In the genomic region with DNA sequence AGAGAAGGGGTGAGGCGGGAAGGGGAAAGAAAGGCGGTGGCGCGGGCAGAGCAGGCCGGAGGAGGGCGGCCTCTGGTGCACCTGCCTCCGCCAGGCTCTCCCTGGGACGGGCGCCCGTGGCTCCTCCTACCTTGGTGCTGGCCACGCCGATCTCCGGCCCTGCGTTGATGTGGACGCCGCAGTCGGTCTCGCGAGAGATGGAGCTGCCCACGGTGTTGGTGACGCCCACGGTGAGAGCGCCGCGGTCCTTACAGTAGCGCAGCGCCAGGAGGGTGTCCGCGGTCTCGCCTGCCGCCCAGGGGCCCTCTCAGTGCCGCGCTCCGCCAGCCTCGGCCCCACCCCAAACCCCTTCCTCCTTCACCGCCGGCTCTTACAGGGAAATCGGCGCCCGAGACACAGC, we compare ENCODE assay signal across 8 cellular contexts. TPM values are rescaled to one million over a fixed set of nuclear protein-coding genes. Genes with fewer than 3 reads are reported as not detected.
DNase-seq lines count a peak whose midpoint lies in the region; ATAC-seq, FAIRE-seq and TF ChIP-seq lines count a peak whose summit lies in the region.

No MANE protein-coding gene starts in this region.

- H3K4me3 ChIP-seq in esophagus (ENCODE audit: low read depth in 1 of 2, low read length in 2 of 2) = peak overlapping the region; percentile 32 to 36
- no peak overlapping the region for H3K4me3 ChIP-seq in A673 (ENCODE audit: low read depth, low read length, poor library complexity, severe bottlenecking)

- H3K27ac ChIP-seq in esophagus (ENCODE audit: low read depth in 2 of 2, low read length in 1 of 2) = peak overlapping the region in 1 of 2 donors; percentile 0
- H3K27ac ChIP-seq in A673 (ENCODE audit: low read depth, low read length, poor library complexity, severe bottlenecking) = no peak overlapping the region

- H3K9me3 ChIP-seq in esophagus (ENCODE audit: control insufficient read depth in 2 of 2, insufficient read depth in 1 of 2, low read depth in 1 of 2, low read length in 1 of 2) = no peaks in the 10 kb centered on the region
- no peaks in the 10 kb centered on the region for H3K9me3 ChIP-seq in A673 (ENCODE audit: low read depth, low read length, poor library complexity, severe bottlenecking)

- H3K27me3 ChIP-seq in esophagus (ENCODE audit: control insufficient read depth in 1 of 2, insufficient read depth in 2 of 2, low read length in 2 of 2) (no peaks in the 10 kb centered on the region), A673 (replicated peaks; ENCODE audit: insufficient read depth, low read depth, low read length, poor library complexity) (no peaks in the 10 kb centered on the region)

- no TSS peak for BruUV-seq in A673 (replicated peaks; lab: Mats Ljungman, UMichigan)

- DNase-seq in COLO668 (lab: John Stamatoyannopoulos, UW; ENCODE audit: unreplicated experiment) (peak; percentile 92), T-helper 9 cell (peak; percentile 47), sciatic nerve (ENCODE audit: low spot score) (peak; percentile 85), A673 (ENCODE audit: low spot score) (no peak), HTR-8/SVneo (ENCODE audit: insufficient read length, low spot score) (no peak)

- peaks cover 0 to 2% of the 10 kb centered on the region in 2 donors for H3K36me3 ChIP-seq in esophagus (ENCODE audit: control insufficient read depth in 2 of 2, insufficient read depth in 2 of 2, low read length in 1 of 2)
- no peaks in the 10 kb centered on the region for H3K36me3 ChIP-seq in A673 (ENCODE audit: insufficient read depth, low read length, poor library complexity, severe bottlenecking)

- 76 to 81% methylated on average over 40 of the region's 40 CpGs for WGBS in esophagus, 2 donors

- H3K4me1 ChIP-seq in esophagus (ENCODE audit: control insufficient read depth in 2 of 2, insufficient read depth in 2 of 2, low read length in 1 of 2) (no peaks in the 10 kb centered on the region), A673 (ENCODE audit: insufficient read depth, low read length, poor library complexity, severe bottlenecking) (no peaks in the 10 kb centered on the region)

- FAIRE-seq in HTR-8/SVneo (lab: Jason Lieb, UNC) = no peak

- CTCF ChIA-PET in A673 (lab: Charles Lee) = no interaction called here

- intact Hi-C loops in sciatic nerve (cut with DNase I) (no loop called here), A673 (cut with micrococcal nuclease; ENCODE audit: unreplicated experiment) (no loop called here)

- no peak for TF ChIP-seq CTCF in A673 (conservative IDR thresholded peaks at IDR 0.05; ENCODE audit: low read depth, low read length)

- POLR2A ChIA-PET in A673 (lab: Charles Lee; ENCODE audit: low non-redundant PET) = no interaction called here

- ATAC-seq in HG03196 (IDR thresholded peaks at IDR 0.05; ENCODE audit: unreplicated experiment) (peak; percentile 97), sciatic nerve (peak; percentile 95), HG02610 (IDR thresholded peaks at IDR 0.05; ENCODE audit: unreplicated experiment) (no peak)

RNA-seq across cellular contexts. Expression of a gene that starts 21.8 kb away (rescaled TPM):
- polyA plus RNA-seq in esophagus = 10 to 100 TPM in 1 of 2 donors, 1 to 10 TPM in 1; 5.4 to 10.3 TPM
- total RNA-seq in sciatic nerve (34.4 TPM), A673 (2021) (31.3 and 34.4 TPM in 2 replicates)

RNA-seq across cellular contexts. Expression of a gene that starts 39.5 kb away (rescaled TPM):
- 1 to 10 TPM in 1 of 2 donors, under 1 TPM in 1; 0.73 to 1.9 TPM for polyA plus RNA-seq in esophagus
- 39.8 TPM for total RNA-seq in sciatic nerve
- total RNA-seq in A673 (2021) = 0.82 and 1.2 TPM in 2 replicates

Comparison
In these comparisons a context has a peak if more than half of its experiments do, and no peak if none do; other contexts are left out.
1. DNase-seq: peak in COLO668 (single experiment), T-helper 9 cell (single experiment) and sciatic nerve (single experiment); none in A673 (single experiment) and HTR-8/SVneo (single experiment).
2. RNA of a gene that starts 39.5 kb away (total RNA-seq): 39.8 TPM in sciatic nerve (single experiment); 0.82 to 1.2 TPM in A673; every median in the first group is over 10 times any median in the second.